In the genomic region with DNA sequence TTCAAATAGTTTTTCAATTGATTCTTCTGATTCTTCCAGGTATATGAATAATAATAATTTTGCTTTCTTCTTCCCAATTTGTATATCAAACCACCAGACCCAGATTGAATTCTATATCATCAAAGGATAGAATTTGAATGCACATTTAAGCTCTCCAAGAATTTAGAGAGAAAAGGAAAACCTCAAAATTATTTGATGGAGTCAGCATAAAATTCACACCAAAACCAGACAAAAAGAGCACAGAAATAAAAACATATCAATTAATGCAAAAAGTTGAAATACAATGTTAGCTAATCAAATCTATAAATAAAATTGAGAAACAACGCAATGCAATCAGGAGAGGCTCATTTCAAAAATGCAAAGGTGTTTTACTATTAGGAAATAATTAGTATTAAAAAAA, we compare ENCODE assay signal across 34 cellular contexts.
"Had no signal": no experiment of that assay in that cellular context is flagged by ENCODE, and none has a peak within 500 bp of the region (broad histone marks: within the 10 kb centered on the region; RNA-seq: fewer than 3 reads in every experiment).

No MANE protein-coding gene starts in this region.

- H3K4me1 ChIP-seq: adrenal gland, body of pancreas, breast epithelium had no signal

- H3K4me3 ChIP-seq: adrenal gland, ascending aorta, body of pancreas, breast epithelium, cardiac muscle cell had no signal

- FAIRE-seq: astrocyte, bronchial epithelial cell had no signal

- H3K27me3 ChIP-seq: adrenal gland, ascending aorta, body of pancreas, brain microvascular endothelial cell, breast epithelium had no signal

- H3K36me3 ChIP-seq: adrenal gland, ascending aorta, brain microvascular endothelial cell, breast epithelium, cardiac muscle cell had no signal

- DNase-seq: activated effector memory CD4-positive, alpha-beta T cell treated with anti-CD3 and anti-CD28 coated beads, Interleukin-2, amount 50 U/mL, for 16 hours; activated effector memory CD4-positive, alpha-beta T cell treated with Interleukin-2 at 50 U/mL for 16 hours; activated gamma-delta T cell; activated gamma-delta T cell treated with Interleukin-2 at 50 U/mL for 16 hours; activated naive CD4-positive, alpha-beta T cell; activated naive CD4-positive, alpha-beta T cell treated with anti-CD3 and anti-CD28 coated beads for 36 hours; activated naive CD4-positive, alpha-beta T cell treated with anti-CD3 and anti-CD28 coated beads, Interleukin-2, amount 10 ng/mL, durations not matched to agents 7 days and 5 days; activated naive CD4-positive, alpha-beta T cell treated with anti-CD3 and anti-CD28 coated beads, Interleukin-2, amount 50 U/mL, for 16 hours; activated naive CD4-positive, alpha-beta T cell treated with Interleukin-2 at 50 U/mL for 16 hours; activated naive CD8-positive, alpha-beta T cell treated with anti-CD3 and anti-CD28 coated beads for 36 hours; activated naive CD8-positive, alpha-beta T cell treated with anti-CD3 and anti-CD28 coated beads, Interleukin-2, amount 10 ng/mL, durations not matched to agents 7 days and 5 days; activated naive CD8-positive, alpha-beta T cell treated with anti-CD3 and anti-CD28 coated beads, Interleukin-2, amount 50 U/mL, for 24 hours; activated T-cell treated with anti-CD3 and anti-CD28 coated beads, Interleukin-2, amount 50 U/mL, for 1 hour; activated T-cell treated with anti-CD3 and anti-CD28 coated beads, Interleukin-2, amount 50 U/mL, for 24 hours; activated T-cell treated with anti-CD3 and anti-CD28 coated beads, Interleukin-2, amount 50 U/mL, for 4 hours; activated T-cell treated with anti-CD3 and anti-CD28 coated beads, Interleukin-2, amount 50 U/mL, for 48 hours; activated T-cell treated with anti-CD3 and anti-CD28 coated beads, Interleukin-2, amount 50 U/mL, for 72 hours; amniotic stem cell; amygdala; anterior cingulate cortex; aorta; body of pancreas; brain microvascular endothelial cell; caudate nucleus; central memory CD4-positive, alpha-beta T cell; cerebellar nuclear complex had no signal

- H3K27ac ChIP-seq: adrenal gland, ascending aorta, body of pancreas, brain microvascular endothelial cell, breast epithelium, cardiac muscle cell had no signal

- ATAC-seq: activated naive CD4-positive, alpha-beta T cell treated with anti-CD3 and anti-CD28 coated beads, Interleukin-2, amount 50 U/mL, for 72 hours; activated naive CD8-positive, alpha-beta T cell treated with anti-CD3 and anti-CD28 coated beads, Interleukin-2, amount 50 U/mL, for 24 hours; activated T-cell treated with anti-CD3 and anti-CD28 coated beads, Interleukin-2, amount 50 U/mL, for 4 hours; activated T-cell treated with anti-CD3 and anti-CD28 coated beads, Interleukin-2, amount 50 U/mL, for 72 hours; activated T-helper 17 cell treated with anti-CD3 and anti-CD28 coated beads, Interleukin-2, amount 50 U/mL, for 72 hours; body of pancreas had no signal

- H3K9me3 ChIP-seq: adrenal gland, ascending aorta, body of pancreas, breast epithelium had no signal
